2 cellular contexts compared by ENCODE assay signal in genomic region chrX:47080915-47081236, GRCh38.
TF ChIP-seq lines count a peak whose summit lies in the region.

No MANE protein-coding gene starts in this region.

TF ChIP-seq in HepG2, 621 proteins besides CTCF, POLR2A, EP300 and RAD21 (continued from another document and continues in another):
- TF ChIP-seq PHF21A (CRISPR knock-in tag; IDR thresholded peaks at IDR 0.05), result 0 out of 2 replicates have a peak, but pooled peaks have one; percentile 25
- 0 out of 2 replicates have a peak, but pooled peaks have one; percentile 50 for TF ChIP-seq ZFP36L1 (CRISPR knock-in tag; IDR thresholded peaks at IDR 0.05)
- no peak for TF ChIP-seq MZF1 (CRISPR knock-in tag; IDR thresholded peaks at IDR 0.05; ENCODE audit: borderline replicate concordance)
- TF ChIP-seq GLI4 (CRISPR knock-in tag; IDR thresholded peaks at IDR 0.05; ENCODE audit: borderline replicate concordance), result 0 out of 2 replicates have a peak, but pooled peaks have one; percentile 2
- TF ChIP-seq ETV5 (CRISPR knock-in tag; IDR thresholded peaks at IDR 0.05; ENCODE audit: borderline replicate concordance), result 0 out of 2 replicates have a peak, but pooled peaks have one; percentile 1
- peak; percentile 25; the same call in 1 of the 2 replicates for TF ChIP-seq TCF7 (IDR thresholded peaks at IDR 0.05; ENCODE audit: low read depth)
- peak; percentile 34; the same call in 1 of the 2 replicates for TF ChIP-seq TBX2 (CRISPR knock-in tag; IDR thresholded peaks at IDR 0.05; ENCODE audit: borderline replicate concordance)
- 0 out of 2 replicates have a peak, but pooled peaks have one; percentile 46 for TF ChIP-seq NFIC (IDR thresholded peaks at IDR 0.05; ENCODE audit: low read length)
- TF ChIP-seq CREM (IDR thresholded peaks at IDR 0.05), result peak; percentile 60
- TF ChIP-seq CREM (CRISPR knock-in tag; IDR thresholded peaks at IDR 0.05), result no peak
- TF ChIP-seq NCOA2 (CRISPR knock-in tag; IDR thresholded peaks at IDR 0.05), result peak; percentile 14
- 0 out of 2 replicates have a peak, but pooled peaks have one; percentile 8 for TF ChIP-seq ZBED4 (CRISPR knock-in tag; IDR thresholded peaks at IDR 0.05; ENCODE audit: borderline replicate concordance)
- no peak for TF ChIP-seq RARG (CRISPR knock-in tag; IDR thresholded peaks at IDR 0.05; ENCODE audit: low read depth)
- no peak for TF ChIP-seq CEBPZ (IDR thresholded peaks at IDR 0.05; ENCODE audit: low read length)
- peak; percentile 2; the same call in 1 of the 2 replicates for TF ChIP-seq ZNF331 (CRISPR knock-in tag; IDR thresholded peaks at IDR 0.05)
- no peak for TF ChIP-seq RNF219 (CRISPR knock-in tag; IDR thresholded peaks at IDR 0.05)
- TF ChIP-seq PAX8 (CRISPR knock-in tag; IDR thresholded peaks at IDR 0.05; ENCODE audit: borderline replicate concordance), result no peak
- TF ChIP-seq CHD4 (IDR thresholded peaks at IDR 0.05; ENCODE audit: borderline replicate concordance, low read length), result no peak
- peak; percentile 7; the same call in 1 of the 2 replicates for TF ChIP-seq ZNF441 (CRISPR knock-in tag; IDR thresholded peaks at IDR 0.05; ENCODE audit: borderline replicate concordance)
- TF ChIP-seq ZBTB7B (CRISPR knock-in tag; IDR thresholded peaks at IDR 0.05), result 0 out of 2 replicates have a peak, but pooled peaks have one; percentile 9
- no peak for TF ChIP-seq SOX6 (IDR thresholded peaks at IDR 0.05)
- peak; percentile 46; the same call in 1 of the 2 replicates for TF ChIP-seq SOX6 (CRISPR knock-in tag; IDR thresholded peaks at IDR 0.05)

TF ChIP-seq in HEK293T, 16 proteins besides CTCF, POLR2A, EP300 and RAD21:
- TF ChIP-seq PKNOX1 (IDR thresholded peaks at IDR 0.05), result no peak
- no peak for TF ChIP-seq ARNT (IDR thresholded peaks at IDR 0.05)
- TF ChIP-seq FOXA1 (IDR thresholded peaks at IDR 0.05), result no peak
- no peak for TF ChIP-seq L3MBTL2 (conservative IDR thresholded peaks at IDR 0.05)
- TF ChIP-seq FOXM1 (IDR thresholded peaks at IDR 0.05; ENCODE audit: borderline replicate concordance), result no peak
- TF ChIP-seq ELF4 (IDR thresholded peaks at IDR 0.05), result no peak
- no peak for TF ChIP-seq HDGF (IDR thresholded peaks at IDR 0.05; ENCODE audit: borderline replicate concordance)
- TF ChIP-seq ZNF384 (IDR thresholded peaks at IDR 0.05), result no peak
- no peak for TF ChIP-seq BHLHE40 (IDR thresholded peaks at IDR 0.05; ENCODE audit: borderline replicate concordance)
- no peak for TF ChIP-seq CTBP1 (IDR thresholded peaks at IDR 0.05; ENCODE audit: borderline replicate concordance)
- no peak for TF ChIP-seq SP1 (IDR thresholded peaks at IDR 0.05)
- TF ChIP-seq LEF1 (IDR thresholded peaks at IDR 0.05; ENCODE audit: borderline replicate concordance), result no peak
- TF ChIP-seq FOXK2 (IDR thresholded peaks at IDR 0.05), result no peak
